8 cellular contexts compared by ENCODE assay signal in genomic region chr2:238513346-238513745, GRCh38.
A peak's percentile ranks its signal among the peaks of the same experiment; 100 is the strongest.
DNase-seq lines count a peak whose midpoint lies in the region; ATAC-seq, FAIRE-seq and TF ChIP-seq lines count a peak whose summit lies in the region.

No MANE protein-coding gene starts in this region.

- H3K27me3 ChIP-seq in Karpas-422 (ENCODE audit: low read length): no peaks in the 10 kb centered on the region

- H3K4me1 ChIP-seq in Karpas-422 (ENCODE audit: low read length): no peaks in the 10 kb centered on the region
- no peaks in the 10 kb centered on the region for H3K4me1 ChIP-seq in kidney (ENCODE audit: control insufficient read depth in 1 of 2, insufficient read depth in 1 of 2, low read depth in 1 of 2, low read length in 2 of 2)

- H3K36me3 Mint-ChIP-seq in activated CD4-positive, alpha-beta T cell treated with anti-CD3 and anti-CD28 coated beads, Interleukin-2, amount 10 ng/mL, durations not matched to agents 24 days and 14 days (ENCODE audit: low read depth): peaks cover 1% of the 10 kb centered on the region
- peaks cover 1% of the 10 kb centered on the region for H3K36me3 Mint-ChIP-seq in activated CD8-positive, alpha-beta T cell treated with anti-CD3 and anti-CD28 coated beads for 36 hours (ENCODE audit: low read depth)

- peaks cover 4% of the 10 kb centered on the region for H3K27me3 Mint-ChIP-seq in activated CD4-positive, alpha-beta T cell treated with anti-CD3 and anti-CD28 coated beads, Interleukin-2, amount 10 ng/mL, durations not matched to agents 24 days and 14 days
- no peaks in the 10 kb centered on the region for H3K27me3 Mint-ChIP-seq in activated CD8-positive, alpha-beta T cell treated with anti-CD3 and anti-CD28 coated beads for 36 hours

- POLR2A ChIA-PET in activated CD8-positive, alpha-beta T cell treated with anti-CD3 and anti-CD28 coated beads for 36 hours (lab: Charles Lee): no interaction called here

- peak; percentile 47 for TF ChIP-seq CTCF in activated CD8-positive, alpha-beta T cell treated with anti-CD3 and anti-CD28 coated beads for 36 hours (IDR thresholded peaks at IDR 0.05)
- TF ChIP-seq CTCF in kidney (IDR thresholded peaks at IDR 0.05; ENCODE audit: borderline replicate concordance, extremely low read depth, insufficient read depth): no peak

- no peak overlapping the region for H3K27ac Mint-ChIP-seq in activated CD4-positive, alpha-beta T cell treated with anti-CD3 and anti-CD28 coated beads, Interleukin-2, amount 10 ng/mL, durations not matched to agents 24 days and 14 days
- H3K27ac Mint-ChIP-seq in activated CD8-positive, alpha-beta T cell treated with anti-CD3 and anti-CD28 coated beads for 36 hours: no peak overlapping the region

- peak; percentile 76 for DNase-seq in activated CD4-positive, alpha-beta T cell treated with anti-CD3 and anti-CD28 coated beads, Interleukin-2, amount 10 ng/mL, durations not matched to agents 24 days and 14 days
- DNase-seq in activated CD4-positive, alpha-beta T cell treated with anti-CD3 and anti-CD28 coated beads for 4 hours: no peak
- DNase-seq in Karpas-422: peak; percentile 91
- peak; percentile 75 for DNase-seq in activated CD8-positive, alpha-beta T cell treated with anti-CD3 and anti-CD28 coated beads for 36 hours
- DNase-seq in kidney: peak; percentile 14
- no peak for DNase-seq in caudate nucleus (lab: John Stamatoyannopoulos, UW)
- DNase-seq in T-helper 9 cell: no peak

- H3K9ac ChIP-seq in Karpas-422 (ENCODE audit: low read length): no peak overlapping the region
- H3K9ac ChIP-seq in kidney (ENCODE audit: low read length in 2 of 2): no peak overlapping the region

- H3K4me3 ChIP-seq in Karpas-422 (ENCODE audit: low read length) (no peak overlapping the region), kidney (ENCODE audit: low read length in 2 of 2) (no peak overlapping the region)

- no peak overlapping the region for H3K4me2 ChIP-seq in Karpas-422 (ENCODE audit: low read depth, low read length, poor library complexity, severe bottlenecking)

- no peak for FAIRE-seq in kidney (lab: Jason Lieb, UNC)

- no peak overlapping the region for H3K4me3 Mint-ChIP-seq in activated CD4-positive, alpha-beta T cell treated with anti-CD3 and anti-CD28 coated beads, Interleukin-2, amount 10 ng/mL, durations not matched to agents 24 days and 14 days
- H3K4me3 Mint-ChIP-seq in activated CD8-positive, alpha-beta T cell treated with anti-CD3 and anti-CD28 coated beads for 36 hours: no peak overlapping the region

- H3K9me2 ChIP-seq in Karpas-422 (replicated peaks; ENCODE audit: insufficient read depth, low read length): no peaks in the 10 kb centered on the region

- no peaks in the 10 kb centered on the region for H4K20me1 ChIP-seq in Karpas-422 (ENCODE audit: insufficient read depth, low read depth, low read length)

- H3K36me3 ChIP-seq in Karpas-422 (ENCODE audit: insufficient read depth, low read length) (no peaks in the 10 kb centered on the region), kidney (ENCODE audit: control insufficient read depth in 1 of 2, insufficient read depth in 2 of 2, low read length in 2 of 2) (no peaks in the 10 kb centered on the region)

- intact Hi-C loops in activated CD4-positive, alpha-beta T cell treated with anti-CD3 and anti-CD28 coated beads, Interleukin-2, amount 10 ng/mL, durations not matched to agents 24 days and 14 days (cut with micrococcal nuclease): loop anchor here (10.0 kb wide), 1 partner anchor 271 kb away; no protein-coding TSS in a partner anchor
- intact Hi-C loops in activated CD8-positive, alpha-beta T cell treated with anti-CD3 and anti-CD28 coated beads for 36 hours (cut with micrococcal nuclease): no loop called here
- intact Hi-C loops in kidney (cut with DNase I): no loop called here

- CTCF ChIA-PET in activated CD8-positive, alpha-beta T cell treated with anti-CD3 and anti-CD28 coated beads for 36 hours (lab: Charles Lee): interaction anchor here (0.8 to 3.5 kb wide), 13 partner anchors 12 to 271 kb away, joined by 3 to 14 read pairs (median 4); no protein-coding TSS in a partner anchor

- peak; percentile 56 for ATAC-seq in activated CD8-positive, alpha-beta T cell treated with anti-CD3 and anti-CD28 coated beads for 36 hours
- no peak for ATAC-seq in GM21423 (IDR thresholded peaks at IDR 0.05; ENCODE audit: unreplicated experiment)

- no peaks in the 10 kb centered on the region for H3K9me3 ChIP-seq in Karpas-422 (ENCODE audit: low read length)
- H3K9me3 ChIP-seq in kidney (ENCODE audit: control insufficient read depth in 1 of 2, low read length in 2 of 2): peaks cover 4 to 13% of the 10 kb centered on the region in 2 donors

- no peak overlapping the region for H2AFZ ChIP-seq in Karpas-422 (ENCODE audit: low read length)

- H3K27ac ChIP-seq in Karpas-422 (ENCODE audit: low read length) (no peak overlapping the region), kidney (ENCODE audit: low read depth in 2 of 2, low read length in 2 of 2) (no peak overlapping the region), caudate nucleus (ENCODE audit: low read depth, low read length) (no peak overlapping the region)

- H3K9me3 Mint-ChIP-seq in activated CD4-positive, alpha-beta T cell treated with anti-CD3 and anti-CD28 coated beads, Interleukin-2, amount 10 ng/mL, durations not matched to agents 24 days and 14 days: peaks cover 15% of the 10 kb centered on the region
- H3K9me3 Mint-ChIP-seq in activated CD8-positive, alpha-beta T cell treated with anti-CD3 and anti-CD28 coated beads for 36 hours: peaks cover 16% of the 10 kb centered on the region

- no peaks in the 10 kb centered on the region for H3K79me2 ChIP-seq in Karpas-422 (ENCODE audit: low read length)

- H3K4me1 Mint-ChIP-seq in activated CD4-positive, alpha-beta T cell treated with anti-CD3 and anti-CD28 coated beads, Interleukin-2, amount 10 ng/mL, durations not matched to agents 24 days and 14 days: peaks cover 4% of the 10 kb centered on the region
- no peaks in the 10 kb centered on the region for H3K4me1 Mint-ChIP-seq in activated CD8-positive, alpha-beta T cell treated with anti-CD3 and anti-CD28 coated beads for 36 hours (ENCODE audit: low read depth)

Comparison
In these comparisons a context has a peak if more than half of its experiments do, and no peak if none do; other contexts are left out.
1. DNase-seq: peak in activated CD4-positive, alpha-beta T cell treated with anti-CD3 and anti-CD28 coated beads, Interleukin-2, amount 10 ng/mL, durations not matched to agents 24 days and 14 days (single experiment), Karpas-422 (single experiment), activated CD8-positive, alpha-beta T cell treated with anti-CD3 and anti-CD28 coated beads for 36 hours (single experiment) and kidney (single experiment); none in activated CD4-positive, alpha-beta T cell treated with anti-CD3 and anti-CD28 coated beads for 4 hours (0 of 2), caudate nucleus (0 of 61) and T-helper 9 cell (single experiment).